Comparison of ENCODE assay signal across 15 cellular contexts in the genomic region with DNA sequence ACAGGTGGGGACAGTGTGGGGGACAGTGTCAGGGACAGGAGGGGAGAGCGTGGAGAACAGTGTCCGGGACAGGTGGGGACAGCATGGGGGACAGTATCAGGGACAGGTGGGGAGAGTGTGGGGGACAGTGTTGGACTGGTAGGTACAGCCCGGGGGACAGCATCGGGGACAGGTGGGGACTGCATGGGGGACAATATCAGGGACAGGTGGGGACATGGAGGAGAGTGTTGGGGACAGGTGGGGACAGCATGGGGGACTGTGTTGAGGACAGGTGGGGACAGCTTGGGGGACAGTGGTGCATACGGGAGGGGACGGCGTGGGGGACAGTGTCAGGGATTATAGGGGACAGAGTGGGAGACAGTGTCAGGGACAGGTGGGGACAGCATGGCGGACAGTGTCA.
"Had no signal": no experiment of that assay in that cellular context is flagged by ENCODE, and none has a peak within 500 bp of the region (broad histone marks: within the 10 kb centered on the region; RNA-seq: fewer than 3 reads in every experiment).

No MANE protein-coding gene starts in this region.

- ATAC-seq: gastrocnemius medialis had no signal

- H3K4me3 Mint-ChIP-seq: activated naive CD4-positive, alpha-beta T cell treated with anti-CD3 and anti-CD28 coated beads for 36 hours; endodermal cell; natural killer cell had no signal

- DNase-seq: activated CD4-positive, CD25-positive, alpha-beta regulatory T cell treated with anti-CD3 and anti-CD28 coated beads, Interleukin-2, amount 50 U/mL, for 72 hours; activated naive CD4-positive, alpha-beta T cell treated with anti-CD3 and anti-CD28 coated beads for 36 hours; activated T-cell treated with anti-CD3 and anti-CD28 coated beads, Interleukin-2, amount 50 U/mL, for 1 hour; endodermal cell; gastrocnemius medialis; heart right ventricle; natural killer cell; stimulated activated CD4-positive, alpha-beta T cell treated with anti-CD3 and anti-CD28 coated beads, Interleukin-15, amount 100 ng/mL, for 24 hours; stimulated activated CD4-positive, alpha-beta T cell treated with anti-CD3 and anti-CD28 coated beads, Interleukin-4, amount 100 ng/mL, for 24 hours; stomach; T-helper 9 cell; testis had no signal

- H3K36me3 Mint-ChIP-seq: natural killer cell had no signal

- FAIRE-seq: astrocyte, islet of Langerhans had no signal

- H3K4me1 Mint-ChIP-seq: endodermal cell had no signal

- H3K9me3 Mint-ChIP-seq: activated naive CD4-positive, alpha-beta T cell treated with anti-CD3 and anti-CD28 coated beads for 36 hours; activated T-helper 2 cell treated with anti-CD3 and anti-CD28 coated beads, Interferon-gamma antibody, Interleukin-2, Interleukin-4, amounts not matched to agents 10 μg/mL and 5 μg/mL and 100 μg/mL, durations not matched to agents 14 hours and 24 hours and 36 hours; natural killer cell had no signal

- H3K27ac Mint-ChIP-seq: activated naive CD4-positive, alpha-beta T cell treated with anti-CD3 and anti-CD28 coated beads for 36 hours; activated T-helper 2 cell treated with anti-CD3 and anti-CD28 coated beads, Interferon-gamma antibody, Interleukin-2, Interleukin-4, amounts not matched to agents 10 μg/mL and 5 μg/mL and 100 μg/mL, durations not matched to agents 14 hours and 24 hours and 36 hours; endodermal cell; natural killer cell had no signal
